ENCODE assay signal across 1 cellular context in genomic region chr12:52067081-52067374, GRCh38.
TF ChIP-seq lines count a peak whose summit lies in the region.

No MANE protein-coding gene starts in this region.

TF ChIP-seq in SK-N-SH treated with all-trans-retinoic acid at 6 μM for 48 hours, 23 proteins besides CTCF, POLR2A, EP300 and RAD21 (continued from another document):
- TF ChIP-seq, protein P1, sequence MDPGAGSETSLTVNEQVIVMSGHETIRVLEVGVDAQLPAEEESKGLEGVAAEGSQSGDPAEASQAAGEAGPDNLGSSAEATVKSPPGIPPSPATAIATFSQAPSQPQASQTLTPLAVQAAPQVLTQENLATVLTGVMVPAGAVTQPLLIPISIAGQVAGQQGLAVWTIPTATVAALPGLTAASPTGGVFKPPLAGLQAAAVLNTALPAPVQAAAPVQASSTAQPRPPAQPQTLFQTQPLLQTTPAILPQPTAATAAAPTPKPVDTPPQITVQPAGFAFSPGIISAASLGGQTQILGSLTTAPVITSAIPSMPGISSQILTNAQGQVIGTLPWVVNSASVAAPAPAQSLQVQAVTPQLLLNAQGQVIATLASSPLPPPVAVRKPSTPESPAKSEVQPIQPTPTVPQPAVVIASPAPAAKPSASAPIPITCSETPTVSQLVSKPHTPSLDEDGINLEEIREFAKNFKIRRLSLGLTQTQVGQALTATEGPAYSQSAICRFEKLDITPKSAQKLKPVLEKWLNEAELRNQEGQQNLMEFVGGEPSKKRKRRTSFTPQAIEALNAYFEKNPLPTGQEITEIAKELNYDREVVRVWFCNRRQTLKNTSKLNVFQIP (CRISPR knock-in tag; IDR thresholded peaks at IDR 0.05; ENCODE audit: borderline replicate concordance, low read depth): no peak
- TF ChIP-seq BACH2 (CRISPR knock-in tag; IDR thresholded peaks at IDR 0.05; ENCODE audit: borderline replicate concordance) (no peak), PPARA (CRISPR knock-in tag; IDR thresholded peaks at IDR 0.05; ENCODE audit: borderline replicate concordance) (no peak)
